In genomic region chr18:44973282-44973681, GRCh38 we compare ENCODE assay signal across 14 cellular contexts.
DNase-seq lines count a peak whose midpoint lies in the region; TF ChIP-seq lines count a peak whose summit lies in the region.
"Had no signal": no experiment of that assay in that cellular context is flagged by ENCODE, and none has a peak within 500 bp of the region (broad histone marks: within the 10 kb centered on the region; RNA-seq: fewer than 3 reads in every experiment).

No MANE protein-coding gene starts in this region.

- TF ChIP-seq CTCF in HFF-Myc (IDR thresholded peaks at IDR 0.05; ENCODE audit: low read depth, low read length, missing control alignments) (peak; percentile 19), brain microvascular endothelial cell (IDR thresholded peaks at IDR 0.05; ENCODE audit: low read depth, low read length, missing control alignments) (peak; percentile 50)

- H3K36me3 ChIP-seq in brain microvascular endothelial cell (replicated peaks), result no peaks in the 10 kb centered on the region
- H3K36me3 ChIP-seq: SJCRH30 had no signal

- H3K27ac ChIP-seq in brain microvascular endothelial cell, result no peak overlapping the region
- H3K27ac ChIP-seq: SJCRH30 had no signal

- DNase-seq in NCI-H2171 (lab: John Stamatoyannopoulos, UW) (peak; percentile 3), NCI-H2171 treated with DMSO at 0.1 percent for 48 hours (lab: John Stamatoyannopoulos, UW) (no peak), HFF-Myc (ENCODE audit: extremely low read depth, low read depth) (no peak), brain microvascular endothelial cell (peak; percentile 12), lung microvascular endothelial cell (ENCODE audit: low read depth in 2 of 2) (peak; percentile 2 to 3), DMS79 (lab: John Stamatoyannopoulos, UW) (no peak), DMS153 treated with DMSO at 0.1 percent for 48 hours (lab: John Stamatoyannopoulos, UW; ENCODE audit: unreplicated experiment) (no peak)
- DNase-seq in NK-92 treated with Interleukin-12 subunit alpha and Interleukin-12 subunit beta, amount 100 ng/mL, for 24 hours (lab: John Stamatoyannopoulos, UW), result no peak
- DNase-seq: anterior cingulate cortex; GDM1; HCEC 1CT; KG1; stimulated activated naive CD8-positive, alpha-beta T cell treated with anti-CD3 and anti-CD28 coated beads, Interleukin-15, Interleukin-2, amounts not matched to agents 100 U/mL and 50 U/mL, for 24 hours had no signal

- H3K4me3 ChIP-seq in HFF-Myc (replicated peaks; ENCODE audit: low read depth, low read length) (no peak overlapping the region), brain microvascular endothelial cell (ENCODE audit: low read depth, low read length) (no peak overlapping the region)
- H3K4me3 ChIP-seq: SJCRH30 had no signal

- in situ Hi-C loops in brain microvascular endothelial cell (cut with HindIII; ENCODE audit: low pct_ligation_motif_present, low sequenced_read_pairs), result no loop called here

- no peaks in the 10 kb centered on the region for H3K27me3 ChIP-seq in brain microvascular endothelial cell (replicated peaks)
- H3K27me3 ChIP-seq: SJCRH30 had no signal

Comparison
In these comparisons a context has a peak if more than half of its experiments do, and no peak if none do; other contexts are left out.
1. DNase-seq: peak in NCI-H2171 (single experiment), brain microvascular endothelial cell (single experiment) and lung microvascular endothelial cell (2 of 2); none in NCI-H2171 treated with DMSO at 0.1 percent for 48 hours (single experiment), HFF-Myc (single experiment), DMS79 (single experiment), NK-92 treated with Interleukin-12 subunit alpha and Interleukin-12 subunit beta, amount 100 ng/mL, for 24 hours (single experiment) and DMS153 treated with DMSO at 0.1 percent for 48 hours (single experiment).